Comparison of ENCODE assay signal across 19 cellular contexts in the genomic region with DNA sequence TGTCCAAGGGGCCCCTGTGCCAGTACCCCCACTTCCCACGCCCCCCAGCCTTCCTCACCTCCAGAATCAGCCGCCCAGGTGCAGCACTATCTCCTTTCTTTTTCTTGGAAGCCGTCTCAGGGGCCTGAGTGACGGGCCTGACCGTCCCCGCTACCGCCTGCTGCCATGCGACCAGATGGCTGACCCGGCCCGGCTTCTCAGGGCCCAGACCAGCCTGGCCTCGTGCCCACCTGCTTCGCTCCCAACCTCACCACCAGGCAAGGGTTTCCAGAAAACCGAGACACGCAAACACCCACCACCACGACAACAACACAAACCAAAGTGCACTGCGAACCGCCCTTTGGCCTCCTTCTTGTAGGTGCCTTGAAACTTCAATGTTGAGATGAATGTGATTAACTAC. TPM values are rescaled to one million over a fixed set of nuclear protein-coding genes. Genes with fewer than 3 reads are reported as not detected.
DNase-seq lines count a peak whose midpoint lies in the region; ATAC-seq lines count a peak whose summit lies in the region.
"Had no signal": no experiment of that assay in that cellular context is flagged by ENCODE, and none has a peak within 500 bp of the region (broad histone marks: within the 10 kb centered on the region; RNA-seq: fewer than 3 reads in every experiment).

No MANE protein-coding gene starts in this region.

- no peaks in the 10 kb centered on the region for H3K9me3 Mint-ChIP-seq in activated naive CD4-positive, alpha-beta T cell treated with anti-CD3 and anti-CD28 coated beads, Interleukin-2, amount 50 U/mL, for 72 hours

- peak; percentile 47 for DNase-seq in DMS 273 (lab: John Stamatoyannopoulos, UW; ENCODE audit: unreplicated experiment)
- no peak for DNase-seq in DMS 273 treated with DMSO at 0.1 percent for 48 hours (lab: John Stamatoyannopoulos, UW)
- DNase-seq in cerebellar cortex (ENCODE audit: low spot score) = peak; percentile 73
- no peak for DNase-seq in mesenchymal stem cell
- DNase-seq in hippocampal formation (lab: John Stamatoyannopoulos, UW) = no peak
- no peak for DNase-seq in activated naive CD4-positive, alpha-beta T cell treated with anti-CD3 and anti-CD28 coated beads, Interleukin-2, amount 50 U/mL, for 72 hours (ENCODE audit: low spot score in 2 of 2)
- DNase-seq: DMS53, KG1, MM.1S, NCI-H2029 treated with DMSO at 0.1 percent for 48 hours, NCI-H2227 treated with DMSO at 0.1 percent for 48 hours, NCI-H526 treated with DMSO at 0.1 percent for 48 hours, PC-9, SJCRH30 had no signal

- H2AFZ ChIP-seq in mesenchymal stem cell (ENCODE audit: low read depth, low read length) = no peak overlapping the region
- H2AFZ ChIP-seq: PC-9 had no signal

- no peak overlapping the region for H2BK5ac ChIP-seq in mesenchymal stem cell (ENCODE audit: low read depth, low read length, poor library complexity, severe bottlenecking)

- peaks cover 3% of the 10 kb centered on the region for H3K79me1 ChIP-seq in mesenchymal stem cell (replicated peaks; ENCODE audit: low read length, poor library complexity, severe bottlenecking)

- H3K4me1 ChIP-seq in mesenchymal stem cell (ENCODE audit: control insufficient read depth, insufficient read depth, low read depth, low read length) = peaks cover 9% of the 10 kb centered on the region

- 86% methylated on average over 10 of the region's 17 CpGs for WGBS in mesenchymal stem cell

- no peak overlapping the region for H3K14ac ChIP-seq in mesenchymal stem cell (ENCODE audit: low read length in 2 of 2)

- H3K4me2 ChIP-seq in mesenchymal stem cell (ENCODE audit: low read length, poor library complexity, severe bottlenecking) = no peak overlapping the region
- H3K4me2 ChIP-seq: PC-9 had no signal

- H2BK120ac ChIP-seq in mesenchymal stem cell (ENCODE audit: low read depth, low read length) = no peak overlapping the region

- no peak overlapping the region for H3K4me3 ChIP-seq in mesenchymal stem cell (ENCODE audit: insufficient read depth in 1 of 2, low read depth in 1 of 2, low read length in 2 of 2)
- H3K4me3 ChIP-seq: PC-9, SJCRH30 had no signal

- no peak overlapping the region for H4K8ac ChIP-seq in mesenchymal stem cell (ENCODE audit: low read length)

- no peak overlapping the region for H3K23ac ChIP-seq in mesenchymal stem cell (ENCODE audit: low read length in 2 of 2)

- no peak overlapping the region for H4K91ac ChIP-seq in mesenchymal stem cell (ENCODE audit: low read length)

- H2BK12ac ChIP-seq in mesenchymal stem cell (ENCODE audit: low read length in 2 of 2) = no peak overlapping the region

- no peaks in the 10 kb centered on the region for H3K36me3 ChIP-seq in mesenchymal stem cell (ENCODE audit: control insufficient read depth in 1 of 2, insufficient read depth in 2 of 2, low read depth in 1 of 2, low read length in 2 of 2)
- H3K36me3 ChIP-seq: SJCRH30 had no signal

- H3K18ac ChIP-seq in mesenchymal stem cell (ENCODE audit: low read depth in 1 of 2, low read length in 2 of 2) = no peak overlapping the region

- ATAC-seq in HG03521 (IDR thresholded peaks at IDR 0.05; ENCODE audit: unreplicated experiment) = no peak
- ATAC-seq in activated naive CD4-positive, alpha-beta T cell treated with anti-CD3 and anti-CD28 coated beads, Interleukin-2, amount 50 U/mL, for 72 hours = no peak
- ATAC-seq: Right ventricle myocardium inferior, SK-N-SH treated with all-trans-retinoic acid at 6 μM for 48 hours had no signal

- no peak overlapping the region for H3K27ac Mint-ChIP-seq in activated naive CD4-positive, alpha-beta T cell treated with anti-CD3 and anti-CD28 coated beads, Interleukin-2, amount 50 U/mL, for 72 hours
- H3K27ac Mint-ChIP-seq: B cell had no signal

- H3K9ac ChIP-seq in mesenchymal stem cell (ENCODE audit: low read length) = no peak overlapping the region

- no peaks in the 10 kb centered on the region for H3K36me3 Mint-ChIP-seq in activated naive CD4-positive, alpha-beta T cell treated with anti-CD3 and anti-CD28 coated beads, Interleukin-2, amount 50 U/mL, for 72 hours

- H3K27me3 ChIP-seq in mesenchymal stem cell (ENCODE audit: control insufficient read depth in 1 of 2, insufficient read depth in 1 of 2, low read length in 2 of 2) = peaks cover 9 to 46% of the 10 kb centered on the region in 2 experiments
- H3K27me3 ChIP-seq: SJCRH30 had no signal

- no peak overlapping the region for H3K27ac ChIP-seq in mesenchymal stem cell (ENCODE audit: low read length, poor library complexity, severe bottlenecking)
- H3K27ac ChIP-seq: 22Rv1, PC-9, SJCRH30 had no signal

- no peak overlapping the region for H3K4ac ChIP-seq in mesenchymal stem cell (ENCODE audit: low read depth in 1 of 2, low read length in 2 of 2)

- H2AK5ac ChIP-seq in mesenchymal stem cell (ENCODE audit: low read length, severe bottlenecking) = no peak overlapping the region

- peak overlapping the region; percentile 15 for H2BK15ac ChIP-seq in mesenchymal stem cell (ENCODE audit: low read depth, poor library complexity, severe bottlenecking)

- H3K9me3 ChIP-seq in mesenchymal stem cell (ENCODE audit: control insufficient read depth, low read length) = no peaks in the 10 kb centered on the region
- H3K9me3 ChIP-seq: SJCRH30 had no signal

RNA-seq across cellular contexts. Expression of a gene that starts 39.1 kb away (rescaled TPM):
- polyA plus RNA-seq in mesenchymal stem cell (2013, experiment 1 of 2) = 2.9 TPM
- polyA plus RNA-seq in mesenchymal stem cell (2013, experiment 2 of 2) = 3.0 TPM
- 10 to 100 TPM; 11.0 to 25.3 TPM for total RNA-seq in activated naive CD4-positive, alpha-beta T cell treated with anti-CD3 and anti-CD28 coated beads, Interleukin-2, amount 50 U/mL, for 72 hours

RNA-seq across cellular contexts. Expression of a gene that starts 59.2 kb away (rescaled TPM):
- polyA plus RNA-seq in mesenchymal stem cell (2013, experiment 1 of 2) = 111 TPM
- polyA plus RNA-seq in mesenchymal stem cell (2013, experiment 2 of 2) = 110 TPM
- 100 to 1,000 TPM; 328 to 366 TPM for total RNA-seq in activated naive CD4-positive, alpha-beta T cell treated with anti-CD3 and anti-CD28 coated beads, Interleukin-2, amount 50 U/mL, for 72 hours

Comparison
In these comparisons a context has a peak if more than half of its experiments do, and no peak if none do; other contexts are left out.
1. DNase-seq: peak in DMS 273 (single experiment) and cerebellar cortex (single experiment); none in DMS 273 treated with DMSO at 0.1 percent for 48 hours (single experiment), mesenchymal stem cell (single experiment), hippocampal formation (0 of 2) and activated naive CD4-positive, alpha-beta T cell treated with anti-CD3 and anti-CD28 coated beads, Interleukin-2, amount 50 U/mL, for 72 hours (0 of 2).